Comparison of ENCODE assay signal across 7 cellular contexts in the genomic region with DNA sequence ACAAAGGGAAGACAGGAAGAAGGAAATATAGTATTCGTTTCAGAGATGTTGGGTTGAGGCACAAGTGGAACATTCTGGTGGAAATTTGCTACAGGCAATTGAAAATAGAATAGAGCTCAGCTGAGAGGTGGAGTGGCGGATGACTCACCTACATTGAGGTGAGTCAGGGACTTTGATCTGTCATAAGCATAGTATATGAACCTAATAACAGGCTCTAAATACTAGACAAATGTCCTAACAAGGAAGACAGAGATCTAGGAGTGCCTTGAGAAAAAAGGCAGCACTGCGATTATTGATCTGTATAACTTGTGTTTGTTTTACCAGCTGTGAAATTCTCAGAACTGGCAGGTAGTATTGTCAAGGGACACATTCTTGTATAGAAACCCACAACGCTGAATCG. TPM values are rescaled to one million over a fixed set of nuclear protein-coding genes. Genes with fewer than 3 reads are reported as not detected.
DNase-seq lines count a peak whose midpoint lies in the region; TF ChIP-seq lines count a peak whose summit lies in the region.

No MANE protein-coding gene starts in this region.

- TF ChIP-seq CTCF in H9 (conservative IDR thresholded peaks at IDR 0.05) (no peak), RWPE1 (conservative IDR thresholded peaks at IDR 0.05; ENCODE audit: low read depth) (no peak), brain (conservative IDR thresholded peaks at IDR 0.05) (no peak)

- no peaks in the 10 kb centered on the region for H3K79me1 ChIP-seq in H9 (ENCODE audit: insufficient read depth, low read depth, low read length, poor library complexity, severe bottlenecking)

- DNase-seq in H9 (no peak), RWPE1 (ENCODE audit: low spot score) (peak; percentile 78), lung microvascular endothelial cell (ENCODE audit: low read depth in 2 of 2) (peak; percentile 46 to 67), retina (no peak), occipital lobe (lab: John Stamatoyannopoulos, UW) (no peak)
- DNase-seq in stimulated activated CD8-positive, alpha-beta memory T cell treated with anti-CD3 and anti-CD28 coated beads, Interleukin-4, amount 100 ng/mL, for 48 hours: peak; percentile 36

- H2BK5ac ChIP-seq in H9 (ENCODE audit: insufficient read length, low read length): no peak overlapping the region

- H2AK5ac ChIP-seq in H9 (ENCODE audit: insufficient read length, low read length): no peak overlapping the region

- no peak overlapping the region for H4K5ac ChIP-seq in H9 (ENCODE audit: insufficient read length, low read depth, low read length)

- no peak overlapping the region for H2BK15ac ChIP-seq in H9 (ENCODE audit: low read depth, low read length)

- H3K4me3 Mint-ChIP-seq in H9: peak overlapping the region; percentile 97 to 99
- peak overlapping the region; percentile 94 to 98 (median 98) for H3K4me3 Mint-ChIP-seq in brain

- H3K36me3 Mint-ChIP-seq in H9 (ENCODE audit: insufficient read depth in 1 of 3, low read depth in 3 of 3) (peaks cover under 1 to 8% (median 1%) of the 10 kb centered on the region in 3 experiments; a peak in 4 of 7 replicates), brain (peaks cover under 1% of the 10 kb centered on the region)

- no peaks in the 10 kb centered on the region for H3K27me3 ChIP-seq in H9 (ENCODE audit: insufficient read depth, low read length)

- no peak overlapping the region for H4K8ac ChIP-seq in H9 (replicated peaks; ENCODE audit: insufficient read length, low read depth, low read length)

- H3K9me3 ChIP-seq in H9 (ENCODE audit: control insufficient read depth, low read depth, low read length): no peaks in the 10 kb centered on the region

- H3K4me1 Mint-ChIP-seq in H9 (peaks cover 28 to 29% of the 10 kb centered on the region in 2 experiments), brain (peaks cover 41% of the 10 kb centered on the region)

- H3K79me2 ChIP-seq in H9 (ENCODE audit: insufficient read depth, low read length): peaks cover 20% of the 10 kb centered on the region; the same call in 1 of the 2 replicates

- WGBS in H9 (ENCODE audit: extremely low coverage, insufficient read length, low lambda C conversion rate): no CpG with 5 or more reads among the region's 5 CpGs

- no peak overlapping the region for H3K56ac ChIP-seq in H9 (ENCODE audit: insufficient read length, low read depth, low read length)

- H3K27me3 Mint-ChIP-seq in H9 (ENCODE audit: low read depth) (no peaks in the 10 kb centered on the region), brain (peaks cover 13% of the 10 kb centered on the region)

- no peak overlapping the region for H3K23ac ChIP-seq in H9 (ENCODE audit: insufficient read length, low read depth, low read length)

- H3K27ac ChIP-seq in H9 (ENCODE audit: insufficient read length, low read depth, low read length) (no peak overlapping the region), RWPE1 (peak overlapping the region; percentile 90)

- no peak overlapping the region for H3K4ac ChIP-seq in H9 (ENCODE audit: low read depth, low read length)

- H3T11ph ChIP-seq in H9 (ENCODE audit: low read length): no peak overlapping the region

- POLR2A ChIA-PET in RWPE1 (lab: Yijun Ruan, JAX; ENCODE audit: low non-redundant PET): no interaction called here

- H4K91ac ChIP-seq in H9 (ENCODE audit: insufficient read length, low read depth, low read length): no peak overlapping the region

- peaks cover 7% of the 10 kb centered on the region for H3K23me2 ChIP-seq in H9 (ENCODE audit: insufficient read length, low read depth, low read length, poor library complexity, severe bottlenecking)

- H2BK12ac ChIP-seq in H9 (ENCODE audit: insufficient read length, low read depth, low read length): no peak overlapping the region

- H4K20me1 ChIP-seq in H9 (ENCODE audit: control insufficient read depth, insufficient read depth, insufficient read length): no peaks in the 10 kb centered on the region

- no peaks in the 10 kb centered on the region for H3K9me3 Mint-ChIP-seq in H9
- H3K9me3 Mint-ChIP-seq in brain: no peaks in the 10 kb centered on the region

- peak overlapping the region; percentile 45 for H3K4me2 ChIP-seq in H9 (ENCODE audit: insufficient read depth, insufficient read length, low read length)

- H3K4me1 ChIP-seq in H9 (ENCODE audit: insufficient read depth, low read length): no peaks in the 10 kb centered on the region

- no peak overlapping the region for H2BK120ac ChIP-seq in H9 (ENCODE audit: low read depth, low read length, poor library complexity, severe bottlenecking)

- H3K27ac Mint-ChIP-seq in H9: 0 out of 7 replicates have a peak overlapping the region, but pooled peaks of 1 of the 3 experiments have one; percentile 62
- peak overlapping the region; percentile 98 to 100 (median 99) for H3K27ac Mint-ChIP-seq in brain

- H3K14ac ChIP-seq in H9 (ENCODE audit: insufficient read depth, low read length): no peak overlapping the region

- CTCF ChIA-PET in RWPE1 (lab: Yijun Ruan, JAX): interaction anchor here (0.8 kb wide), 1 partner anchor 31 kb away, joined by 4 read pairs; no protein-coding TSS in a partner anchor

- no peak overlapping the region for H2BK20ac ChIP-seq in H9 (ENCODE audit: low read depth, low read length, poor library complexity, severe bottlenecking)

- H3K9ac ChIP-seq in H9 (ENCODE audit: extremely low read depth, insufficient read length, low read length): no peak overlapping the region

- no peak overlapping the region for H2AFZ ChIP-seq in H9 (ENCODE audit: low read length)

- H3K18ac ChIP-seq in H9 (ENCODE audit: insufficient read length, low read depth, low read length): no peak overlapping the region

RNA-seq across cellular contexts. Expression of gene IFRD1, which starts 0.9 kb away (rescaled TPM):
- 60.6 and 67.8 TPM in 2 replicates for total RNA-seq in H9 (2021)
- polyA plus RNA-seq in brain (ENCODE audit: insufficient read depth, low read depth, low replicate concordance): 22.3 TPM
- total RNA-seq in lung microvascular endothelial cell: 18.7 and 38.9 TPM in 2 replicates
- total RNA-seq in occipital lobe: 90.5 TPM

RNA-seq across cellular contexts. Expression of gene LSMEM1, which starts 31.4 kb away (rescaled TPM):
- 0.46 and 1.0 TPM in 2 replicates for total RNA-seq in H9 (2021)
- polyA plus RNA-seq in brain (ENCODE audit: insufficient read depth, low read depth, low replicate concordance): not detected
- total RNA-seq in lung microvascular endothelial cell: 0.20 and 0.22 TPM in 2 replicates
- 0.47 TPM for total RNA-seq in occipital lobe

Comparison
In these comparisons a context has a peak if more than half of its experiments do, and no peak if none do; other contexts are left out.
1. DNase-seq: peak in RWPE1 (single experiment), lung microvascular endothelial cell (2 of 2) and stimulated activated CD8-positive, alpha-beta memory T cell treated with anti-CD3 and anti-CD28 coated beads, Interleukin-4, amount 100 ng/mL, for 48 hours (single experiment); none in H9 (single experiment), retina (single experiment) and occipital lobe (single experiment).